12 cellular contexts compared by ENCODE assay signal in genomic region chr7:2103071-2103898, GRCh38.
DNase-seq lines count a peak whose midpoint lies in the region; ATAC-seq and TF ChIP-seq lines count a peak whose summit lies in the region.
"Had no signal": no experiment of that assay in that cellular context is flagged by ENCODE, and none has a peak within 500 bp of the region (broad histone marks: within the 10 kb centered on the region; RNA-seq: fewer than 3 reads in every experiment).

No MANE protein-coding gene starts in this region.

- WGBS in sigmoid colon, 2 donors, result 94 to 96% methylated on average over 39 of the region's 39 CpGs

- peak overlapping the region in 1 of 4 donors; percentile 15 for H3K4me3 ChIP-seq in sigmoid colon

- no peaks in the 10 kb centered on the region for H3K27me3 ChIP-seq in CD4-positive, alpha-beta T cell (ENCODE audit: control insufficient read depth, insufficient read depth, low read length)
- H3K27me3 ChIP-seq in sigmoid colon, result no peaks in the 10 kb centered on the region
- H3K27me3 ChIP-seq: heart right ventricle had no signal

- H3K9me3 ChIP-seq in CD4-positive, alpha-beta T cell (ENCODE audit: control insufficient read depth, low read length), result no peaks in the 10 kb centered on the region
- H3K9me3 ChIP-seq in sigmoid colon, result no peaks in the 10 kb centered on the region
- H3K9me3 ChIP-seq: Caco-2, heart right ventricle had no signal

- no peak for DNase-seq in CD4-positive, alpha-beta T cell
- DNase-seq in WTC11 (ENCODE audit: low spot score) (no peak), glutamatergic neuron (no peak), sigmoid colon (no peak), middle frontal gyrus (ENCODE audit: extremely low spot score, low spot score) (no peak), MCF 10A (ENCODE audit: unreplicated experiment) (no peak), left lobe of liver (ENCODE audit: low spot score) (no peak)
- DNase-seq: mammary epithelial cell, NCI-H187 treated with DMSO at 0.1 percent for 48 hours had no signal

- no peaks in the 10 kb centered on the region for H3K36me3 ChIP-seq in sigmoid colon
- H3K36me3 ChIP-seq: heart right ventricle had no signal

- no peaks in the 10 kb centered on the region for H3K36me3 Mint-ChIP-seq in CD4-positive, alpha-beta T cell (ENCODE audit: low read depth)
- H3K36me3 Mint-ChIP-seq in WTC11 (no peaks in the 10 kb centered on the region; the same call in none of the 2 replicates), glutamatergic neuron (ENCODE audit: unreplicated experiment) (peaks cover 6% of the 10 kb centered on the region), MCF 10A (ENCODE audit: insufficient read depth, unreplicated experiment) (no peaks in the 10 kb centered on the region)

- H3K27ac ChIP-seq in CD4-positive, alpha-beta T cell (ENCODE audit: low read depth, low read length), result no peak overlapping the region
- peak overlapping the region; percentile 56 to 77 (median 72) for H3K27ac ChIP-seq in sigmoid colon

- peaks cover 0 to 32% (median 27%) of the 10 kb centered on the region in 4 donors for H3K4me1 ChIP-seq in sigmoid colon
- H3K4me1 ChIP-seq: Caco-2 had no signal

- H3K27ac Mint-ChIP-seq in CD4-positive, alpha-beta T cell, result peak overlapping the region; percentile 63
- peak overlapping the region; percentile 68 for H3K27ac Mint-ChIP-seq in WTC11
- peak overlapping the region; percentile 59 for H3K27ac Mint-ChIP-seq in glutamatergic neuron (ENCODE audit: unreplicated experiment)
- H3K27ac Mint-ChIP-seq in MCF 10A (ENCODE audit: low read depth, unreplicated experiment), result no peak overlapping the region

- H3K27me3 Mint-ChIP-seq in CD4-positive, alpha-beta T cell, result no peaks in the 10 kb centered on the region
- H3K27me3 Mint-ChIP-seq in WTC11 (ENCODE audit: low read depth) (no peaks in the 10 kb centered on the region), glutamatergic neuron (ENCODE audit: unreplicated experiment) (peaks cover 23% of the 10 kb centered on the region), MCF 10A (ENCODE audit: insufficient read depth, unreplicated experiment) (no peaks in the 10 kb centered on the region)

- H3K4me3 Mint-ChIP-seq in CD4-positive, alpha-beta T cell, result no peak overlapping the region
- H3K4me3 Mint-ChIP-seq in WTC11 (no peak overlapping the region), glutamatergic neuron (ENCODE audit: unreplicated experiment) (no peak overlapping the region), MCF 10A (ENCODE audit: unreplicated experiment) (no peak overlapping the region)

- TF ChIP-seq POLR2A in sigmoid colon (IDR thresholded peaks at IDR 0.05), result no peak

- POLR2A ChIA-PET in CD4-positive, alpha-beta T cell (lab: Charles Lee), result interaction anchor here (0.6 kb wide), 1 partner anchor 83 kb away, joined by 4 read pairs; no protein-coding TSS in a partner anchor
- POLR2A ChIA-PET in WTC11 (lab: Charles Lee), result no interaction called here
- POLR2A ChIA-PET in MCF 10A (lab: Yijun Ruan, JAX), result no interaction called here

- no peak for TF ChIP-seq CTCF in CD4-positive, alpha-beta T cell (IDR thresholded peaks at IDR 0.05)
- no peak for TF ChIP-seq CTCF in WTC11 (IDR thresholded peaks at IDR 0.05)
- TF ChIP-seq CTCF in glutamatergic neuron (IDR thresholded peaks at IDR 0.05; ENCODE audit: partially characterized antibody, unreplicated experiment), result no peak
- TF ChIP-seq CTCF in sigmoid colon (IDR thresholded peaks at IDR 0.05), result peak in 3 of 4 experiments; percentile 12 to 46 (median 12)
- no peak for TF ChIP-seq CTCF in MCF 10A (IDR thresholded peaks at IDR 0.05; ENCODE audit: unreplicated experiment)

- CTCF ChIA-PET in CD4-positive, alpha-beta T cell (lab: Charles Lee), result no interaction called here
- CTCF ChIA-PET in WTC11 (lab: Charles Lee) (no interaction called here), MCF 10A (lab: Yijun Ruan, JAX) (interaction anchor here (0.7 kb wide), 1 partner anchor 664 kb away, joined by 3 read pairs; no protein-coding TSS in a partner anchor)

- no peaks in the 10 kb centered on the region for H3K9me3 Mint-ChIP-seq in CD4-positive, alpha-beta T cell
- H3K9me3 Mint-ChIP-seq in WTC11 (no peaks in the 10 kb centered on the region), glutamatergic neuron (ENCODE audit: unreplicated experiment) (peaks cover 19% of the 10 kb centered on the region), MCF 10A (ENCODE audit: unreplicated experiment) (no peaks in the 10 kb centered on the region)

- peaks cover 43% of the 10 kb centered on the region for H3K4me1 Mint-ChIP-seq in CD4-positive, alpha-beta T cell (ENCODE audit: low read depth)
- H3K4me1 Mint-ChIP-seq in WTC11 (peaks cover 22% of the 10 kb centered on the region), glutamatergic neuron (ENCODE audit: low read depth, unreplicated experiment) (peaks cover 50% of the 10 kb centered on the region), MCF 10A (ENCODE audit: insufficient read depth, unreplicated experiment) (peaks cover 10% of the 10 kb centered on the region)

- no peak for ATAC-seq in CD4-positive, alpha-beta T cell (ENCODE audit: poor library complexity)
- ATAC-seq in WTC11 (no peak), GM18907 (IDR thresholded peaks at IDR 0.05; ENCODE audit: unreplicated experiment) (no peak), left lobe of liver (no peak)

- TF ChIP-seq EP300 in sigmoid colon (IDR thresholded peaks at IDR 0.05), result no peak

- no TSS peak for BruUV-seq in MCF 10A (replicated peaks; lab: Mats Ljungman, UMichigan)

- intact Hi-C loops in CD4-positive, alpha-beta T cell (cut with DNase I, micrococcal nuclease), result loop anchor here (5.0 to 10.0 kb wide), 2 partner anchors 178 to 244 kb away; no protein-coding TSS in a partner anchor
- intact Hi-C loops in sigmoid colon (cut with DNase I), result loop anchor here (10.0 kb wide), 1 partner anchor 252 kb away; the partner anchor contains the start of gene EIF3B
- intact Hi-C loops in MCF 10A (cut with micrococcal nuclease), result no loop called here

TF ChIP-seq in WTC11, 78 proteins besides CTCF, POLR2A, EP300 and RAD21 (continues in another document):
- no peak for TF ChIP-seq ZNF396 (CRISPR knock-in tag; IDR thresholded peaks at IDR 0.05; ENCODE audit: borderline replicate concordance)
- no peak for TF ChIP-seq EMX1 (CRISPR knock-in tag; IDR thresholded peaks at IDR 0.05)
- TF ChIP-seq E2F1 (CRISPR knock-in tag; IDR thresholded peaks at IDR 0.05), result no peak
- no peak for TF ChIP-seq SMAD4 (CRISPR knock-in tag; IDR thresholded peaks at IDR 0.05)
- TF ChIP-seq ETV6 (CRISPR knock-in tag; IDR thresholded peaks at IDR 0.05), result no peak
- TF ChIP-seq FOXP4 (CRISPR knock-in tag; IDR thresholded peaks at IDR 0.05), result no peak
- no peak for TF ChIP-seq ARID4B (CRISPR knock-in tag; IDR thresholded peaks at IDR 0.05; ENCODE audit: borderline replicate concordance)
- TF ChIP-seq ZNF423 (CRISPR knock-in tag; IDR thresholded peaks at IDR 0.05), result no peak

Comparison
In these comparisons a context has a peak if more than half of its experiments do, and no peak if none do; other contexts are left out.
1. CTCF ChIP-seq: peak in sigmoid colon (3 of 4); none in CD4-positive, alpha-beta T cell (single experiment), WTC11 (single experiment), glutamatergic neuron (single experiment) and MCF 10A (single experiment).